ENCODE assay signal across 27 cellular contexts in genomic region chr11:26830757-26831156, GRCh38.
"Had no signal": no experiment of that assay in that cellular context is flagged by ENCODE, and none has a peak within 500 bp of the region (broad histone marks: within the 10 kb centered on the region; RNA-seq: fewer than 3 reads in every experiment).

No MANE protein-coding gene starts in this region.

- H3K27ac Mint-ChIP-seq: activated naive CD4-positive, alpha-beta T cell treated with anti-CD3 and anti-CD28 coated beads, Interleukin-2, amount 50 U/mL, for 72 hours; activated naive CD8-positive, alpha-beta T cell treated with anti-CD3 and anti-CD28 coated beads, Interleukin-2, amount 50 U/mL, for 24 hours; brain; T-helper 1 cell treated with Interleukin-12 subunit alpha and Interleukin-12 subunit beta and Interleukin-4 antibody, amounts not matched to agents 30 μg/mL and 1 μg/mL, for 36 hours had no signal

- H3K4me3 Mint-ChIP-seq: activated naive CD8-positive, alpha-beta T cell treated with anti-CD3 and anti-CD28 coated beads, Interleukin-2, amount 50 U/mL, for 24 hours; activated T-cell treated with anti-CD3 and anti-CD28 coated beads, Interleukin-2, amount 50 U/mL, for 4 hours; brain; T-helper 1 cell treated with Interleukin-12 subunit alpha and Interleukin-12 subunit beta and Interleukin-4 antibody, amounts not matched to agents 30 μg/mL and 1 μg/mL, for 36 hours had no signal

- H3K27ac ChIP-seq: Peyer's patch, RWPE1, SJSA1 had no signal

- H3K36me3 Mint-ChIP-seq: activated naive CD4-positive, alpha-beta T cell treated with anti-CD3 and anti-CD28 coated beads, Interleukin-2, amount 50 U/mL, for 72 hours; brain had no signal

- DNase-seq: activated CD4-positive, alpha-beta T cell treated with anti-CD3 and anti-CD28 coated beads for 4 hours; activated CD4-positive, alpha-beta T cell treated with anti-CD3 and anti-CD28 coated beads, Interleukin-2, amount 50 U/mL, for 48 hours; activated CD8-positive, alpha-beta memory T cell treated with anti-CD3 and anti-CD28 coated beads for 24 hours; activated effector memory CD4-positive, alpha-beta T cell treated with anti-CD3 and anti-CD28 coated beads, Interleukin-2, amount 50 U/mL, for 16 hours; activated naive CD4-positive, alpha-beta T cell treated with Interleukin-2 at 50 U/mL for 16 hours; activated naive CD8-positive, alpha-beta T cell treated with anti-CD3 and anti-CD28 coated beads, Interleukin-2, amount 50 U/mL, for 24 hours; activated T-cell treated with anti-CD3 and anti-CD28 coated beads, Interleukin-2, amount 50 U/mL, for 4 hours; amygdala; Karpas-422; NCI-H1048; NCI-H146; NCI-H187 treated with DMSO at 0.1 percent for 48 hours; NCI-H2081 treated with DMSO at 0.1 percent for 48 hours; NCI-H2171; NCI-H345; NCI-H510A; NCI-H526 treated with DMSO at 0.1 percent for 48 hours; Peyer's patch; Right ventricle myocardium superior had no signal

- H3K27me3 ChIP-seq: Peyer's patch, SJSA1 had no signal

- H3K27me3 Mint-ChIP-seq: activated naive CD8-positive, alpha-beta T cell treated with anti-CD3 and anti-CD28 coated beads, Interleukin-2, amount 50 U/mL, for 24 hours had no signal

- H3K4me3 ChIP-seq: K562, Peyer's patch, SJSA1 had no signal

- H3K4me1 Mint-ChIP-seq: activated naive CD8-positive, alpha-beta T cell treated with anti-CD3 and anti-CD28 coated beads, Interleukin-2, amount 50 U/mL, for 24 hours had no signal

- H3K9me3 ChIP-seq: Peyer's patch, SJSA1 had no signal

- H3K36me3 ChIP-seq: Peyer's patch, SJSA1 had no signal

- H3K4me1 ChIP-seq: Peyer's patch, SJSA1 had no signal

- ATAC-seq: activated CD4-positive, CD25-positive, alpha-beta regulatory T cell treated with anti-CD3 and anti-CD28 coated beads, Interleukin-2, amount 50 U/mL, for 24 hours; activated naive CD4-positive, alpha-beta T cell treated with anti-CD3 and anti-CD28 coated beads, Interleukin-2, amount 50 U/mL, for 72 hours; activated naive CD8-positive, alpha-beta T cell treated with anti-CD3 and anti-CD28 coated beads, Interleukin-2, amount 50 U/mL, for 24 hours; activated T-cell treated with anti-CD3 and anti-CD28 coated beads, Interleukin-2, amount 50 U/mL, for 4 hours; K562; SK-N-SH treated with all-trans-retinoic acid at 6 μM for 48 hours had no signal
